ENCODE assay signal across 20 cellular contexts in genomic region chr16:9545500-9546437, GRCh38.
"Had no signal": no experiment of that assay in that cellular context is flagged by ENCODE, and none has a peak within 500 bp of the region (broad histone marks: within the 10 kb centered on the region; RNA-seq: fewer than 3 reads in every experiment).

No MANE protein-coding gene starts in this region.

- H3K36me3 Mint-ChIP-seq: naive thymus-derived CD4-positive, alpha-beta T cell; stimulated activated naive B cell treated with anti-CD40 and anti-IgM and Interleukin-4, amounts not matched to agents 10 μg/mL and 1 μg/mL and 100 μg/mL, for 72 hours had no signal

- H3K9me3 ChIP-seq: neutrophil, sigmoid colon, testis had no signal

- H3K27ac ChIP-seq: coronary artery, foreskin keratinocyte, neutrophil, sigmoid colon, skin epidermis, testis, tibial nerve had no signal

- H3K4me1 Mint-ChIP-seq: endodermal cell; stimulated activated naive B cell treated with anti-CD40 and anti-IgM and Interleukin-4, amounts not matched to agents 10 μg/mL and 1 μg/mL and 100 μg/mL, for 72 hours; stimulated activated naive CD8-positive, alpha-beta T cell treated with anti-CD3 and anti-CD28 coated beads, Interleukin-15, amount 100 ng/mL, for 72 hours had no signal

- FAIRE-seq: endothelial cell of umbilical vein, kidney had no signal

- H3K4me3 Mint-ChIP-seq: endodermal cell; naive thymus-derived CD4-positive, alpha-beta T cell; stimulated activated naive B cell treated with anti-CD40 and anti-IgM and Interleukin-4, amounts not matched to agents 10 μg/mL and 1 μg/mL and 100 μg/mL, for 72 hours; stimulated activated naive CD8-positive, alpha-beta T cell treated with anti-CD3 and anti-CD28 coated beads, Interleukin-15, amount 100 ng/mL, for 72 hours had no signal

- H3K4me3 ChIP-seq: coronary artery, sigmoid colon, skin epidermis, testis, tibial nerve had no signal

- ATAC-seq: foreskin keratinocyte; naive thymus-derived CD4-positive, alpha-beta T cell; stimulated activated naive B cell treated with anti-CD40 and anti-IgM and Interleukin-4, amounts not matched to agents 10 μg/mL and 1 μg/mL and 100 μg/mL, for 72 hours; stimulated activated naive CD8-positive, alpha-beta T cell treated with anti-CD3 and anti-CD28 coated beads, Interleukin-15, amount 100 ng/mL, for 72 hours had no signal

- H3K36me3 ChIP-seq: neutrophil, sigmoid colon, tibial nerve had no signal

- H3K27me3 ChIP-seq: foreskin keratinocyte, neutrophil, sigmoid colon, testis, tibial nerve had no signal

- H3K4me1 ChIP-seq: foreskin keratinocyte, sigmoid colon, testis, tibial nerve had no signal

- H3K27me3 Mint-ChIP-seq: stimulated activated naive CD8-positive, alpha-beta T cell treated with anti-CD3 and anti-CD28 coated beads, Interleukin-15, amount 100 ng/mL, for 72 hours had no signal

- H3K9me3 Mint-ChIP-seq: endodermal cell had no signal

- H3K27ac Mint-ChIP-seq: endodermal cell; naive thymus-derived CD4-positive, alpha-beta T cell; stimulated activated naive B cell treated with anti-CD40 and anti-IgM and Interleukin-4, amounts not matched to agents 10 μg/mL and 1 μg/mL and 100 μg/mL, for 72 hours; stimulated activated naive CD8-positive, alpha-beta T cell treated with anti-CD3 and anti-CD28 coated beads, Interleukin-15, amount 100 ng/mL, for 72 hours had no signal

- DNase-seq: effector CD4-positive, alpha-beta T cell; endodermal cell; erythroblast; foreskin keratinocyte; kidney; left cardiac atrium; mammary epithelial cell; naive thymus-derived CD4-positive, alpha-beta T cell; posterior cingulate gyrus; sigmoid colon; stimulated activated CD4-positive, alpha-beta T cell treated with anti-CD3 and anti-CD28 coated beads, Interleukin-2, amount 100 ng/mL, for 24 hours; stimulated activated CD4-positive, alpha-beta T cell treated with anti-CD3 and anti-CD28 coated beads, Interleukin-4, amount 100 ng/mL, for 4 hours; stimulated activated naive B cell treated with anti-CD40 and anti-IgM and Interleukin-4, amounts not matched to agents 10 μg/mL and 1 μg/mL and 100 μg/mL, for 72 hours; stimulated activated naive CD8-positive, alpha-beta T cell treated with anti-CD3 and anti-CD28 coated beads, Interleukin-15, amount 100 ng/mL, for 72 hours; testis had no signal
